Comparison of ENCODE assay signal across 12 cellular contexts in the genomic region with DNA sequence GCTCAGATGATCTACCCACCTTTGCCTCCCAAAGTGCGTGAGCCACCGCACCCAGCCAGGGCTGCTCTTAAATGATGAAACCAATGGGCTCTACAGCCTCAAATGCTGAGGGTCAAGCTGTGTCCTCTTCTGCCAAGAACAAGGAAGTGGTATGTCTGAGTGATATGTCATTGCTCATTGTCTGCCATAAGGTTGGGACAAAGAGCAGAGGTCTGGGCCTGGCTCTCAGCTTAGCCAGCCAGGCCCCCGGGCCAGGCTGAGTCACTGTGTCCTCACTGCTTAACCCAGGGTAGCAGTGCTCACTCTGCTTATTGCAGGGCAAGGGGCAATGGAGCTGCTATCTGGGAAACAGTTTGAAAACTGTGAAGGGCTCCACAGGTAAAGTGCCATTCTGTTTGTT. TPM values are rescaled to one million over a fixed set of nuclear protein-coding genes. Genes with fewer than 3 reads are reported as not detected.
DNase-seq lines count a peak whose midpoint lies in the region; ATAC-seq, FAIRE-seq and TF ChIP-seq lines count a peak whose summit lies in the region.
"Had no signal": no experiment of that assay in that cellular context is flagged by ENCODE, and none has a peak within 500 bp of the region (broad histone marks: within the 10 kb centered on the region; RNA-seq: fewer than 3 reads in every experiment).

No MANE protein-coding gene starts in this region.

- H3K9me3 Mint-ChIP-seq in activated T-cell treated with anti-CD3 and anti-CD28 coated beads, Interleukin-2, amount 50 U/mL, for 72 hours, result no peaks in the 10 kb centered on the region
- H3K9me3 Mint-ChIP-seq: activated naive CD8-positive, alpha-beta T cell treated with anti-CD3 and anti-CD28 coated beads for 36 hours had no signal

- H3K27me3 ChIP-seq in small intestine (ENCODE audit: control insufficient read depth in 2 of 2, insufficient read depth in 2 of 2, low read length in 2 of 2), result no peaks in the 10 kb centered on the region
- H3K27me3 ChIP-seq: uterus had no signal

- DNase-seq in H4 (ENCODE audit: low spot score) (peak; percentile 35), OCI-M1 (lab: John Stamatoyannopoulos, UW) (peak; percentile 80), epithelial cell of esophagus (ENCODE audit: low read depth) (peak; percentile 74), small intestine (peak; percentile 96), kidney glomerular epithelial cell (lab: John Stamatoyannopoulos, UW) (no peak), NCI-H2107 (lab: John Stamatoyannopoulos, UW) (no peak)
- no peak for DNase-seq in activated T-cell treated with anti-CD3 and anti-CD28 coated beads, Interleukin-2, amount 50 U/mL, for 72 hours
- DNase-seq: activated CD4-positive, alpha-beta T cell treated with anti-CD3 and anti-CD28 coated beads, Interleukin-2, amount 50 U/mL, for 48 hours; activated naive CD8-positive, alpha-beta T cell treated with anti-CD3 and anti-CD28 coated beads for 36 hours; head of caudate nucleus; NCI-H2029; uterus had no signal

- FAIRE-seq in small intestine (lab: Jason Lieb, UNC), result no peak

- H3K36me3 Mint-ChIP-seq in activated T-cell treated with anti-CD3 and anti-CD28 coated beads, Interleukin-2, amount 50 U/mL, for 72 hours (ENCODE audit: insufficient read depth in 2 of 2), result no peaks in the 10 kb centered on the region
- H3K36me3 Mint-ChIP-seq: activated naive CD8-positive, alpha-beta T cell treated with anti-CD3 and anti-CD28 coated beads for 36 hours had no signal

- H3K27ac Mint-ChIP-seq in activated T-cell treated with anti-CD3 and anti-CD28 coated beads, Interleukin-2, amount 50 U/mL, for 72 hours, result no peak overlapping the region
- H3K27ac Mint-ChIP-seq: activated naive CD8-positive, alpha-beta T cell treated with anti-CD3 and anti-CD28 coated beads for 36 hours had no signal

- H3K4me1 Mint-ChIP-seq in activated T-cell treated with anti-CD3 and anti-CD28 coated beads, Interleukin-2, amount 50 U/mL, for 72 hours (ENCODE audit: low read depth), result peaks cover 45% of the 10 kb centered on the region

- peaks cover 30% of the 10 kb centered on the region for H3K27me3 Mint-ChIP-seq in activated T-cell treated with anti-CD3 and anti-CD28 coated beads, Interleukin-2, amount 50 U/mL, for 72 hours (ENCODE audit: low read depth)

- TF ChIP-seq CTCF in epithelial cell of esophagus (IDR thresholded peaks at IDR 0.05; ENCODE audit: insufficient read depth, low read depth, low read length, missing control alignments), result no peak

- 52 to 64% (median 55%) methylated on average over 3 of the region's 3 CpGs for WGBS in small intestine, 3 donors

- no peaks in the 10 kb centered on the region for H3K9me3 ChIP-seq in small intestine (ENCODE audit: control insufficient read depth, low read depth)
- H3K9me3 ChIP-seq: uterus had no signal

- ATAC-seq in activated T-cell treated with anti-CD3 and anti-CD28 coated beads, Interleukin-2, amount 50 U/mL, for 72 hours (replicated peaks in 1 of 2), result no peak

- H3K27ac ChIP-seq in small intestine (ENCODE audit: low read depth in 1 of 2, low read length in 1 of 2), result peak overlapping the region; percentile 63 to 76
- H3K27ac ChIP-seq: uterus had no signal

- no peaks in the 10 kb centered on the region for H3K36me3 ChIP-seq in small intestine (ENCODE audit: control insufficient read depth in 2 of 2, insufficient read depth in 2 of 2, low read length in 2 of 2)
- H3K36me3 ChIP-seq: uterus had no signal

- H3K4me1 ChIP-seq in small intestine (ENCODE audit: control insufficient read depth in 2 of 2, insufficient read depth in 1 of 2, low read depth in 1 of 2, low read length in 1 of 2), result peaks cover 3 to 34% of the 10 kb centered on the region in 2 donors
- H3K4me1 ChIP-seq: uterus had no signal

- no peak overlapping the region for H3K4me3 Mint-ChIP-seq in activated T-cell treated with anti-CD3 and anti-CD28 coated beads, Interleukin-2, amount 50 U/mL, for 72 hours
- H3K4me3 Mint-ChIP-seq: activated naive CD8-positive, alpha-beta T cell treated with anti-CD3 and anti-CD28 coated beads for 36 hours had no signal

- H3K4me3 ChIP-seq in epithelial cell of esophagus (ENCODE audit: low read length), result no peak overlapping the region
- no peak overlapping the region for H3K4me3 ChIP-seq in small intestine (ENCODE audit: low read depth in 1 of 2, low read length in 2 of 2)
- H3K4me3 ChIP-seq: uterus had no signal

RNA-seq across cellular contexts. Expression of gene ETS2, which starts 8.3 kb away (rescaled TPM):
- 31.3 and 36.1 TPM in 2 replicates for total RNA-seq in H4 (2014; rRNA removed; shearing (Covaris generic))
- 100 to 1,000 TPM; 129 to 137 (median 133) TPM for polyA plus RNA-seq in small intestine
- total RNA-seq in activated T-cell treated with anti-CD3 and anti-CD28 coated beads, Interleukin-2, amount 50 U/mL, for 72 hours, result 100 to 1,000 TPM; 122 to 134 TPM

Comparison
In these comparisons a context has a peak if more than half of its experiments do, and no peak if none do; other contexts are left out.
1. DNase-seq: peak in H4 (single experiment), OCI-M1 (single experiment), epithelial cell of esophagus (single experiment) and small intestine (single experiment); none in kidney glomerular epithelial cell (single experiment), activated T-cell treated with anti-CD3 and anti-CD28 coated beads, Interleukin-2, amount 50 U/mL, for 72 hours (0 of 2) and NCI-H2107 (single experiment).